21 cellular contexts compared by ENCODE assay signal in genomic region chr14:56061051-56061450, GRCh38. TPM values are rescaled to one million over a fixed set of nuclear protein-coding genes. Genes with fewer than 3 reads are reported as not detected.
A peak's percentile ranks its signal among the peaks of the same experiment; 100 is the strongest.
DNase-seq lines count a peak whose midpoint lies in the region; ATAC-seq, FAIRE-seq and TF ChIP-seq lines count a peak whose summit lies in the region.
"Had no signal": no experiment of that assay in that cellular context is flagged by ENCODE, and none has a peak within 500 bp of the region (broad histone marks: within the 10 kb centered on the region; RNA-seq: fewer than 3 reads in every experiment).

No MANE protein-coding gene starts in this region.

- TF ChIP-seq CTCF in MCF 10A (IDR thresholded peaks at IDR 0.05; ENCODE audit: unreplicated experiment) (no peak), mammary epithelial cell (conservative IDR thresholded peaks at IDR 0.05 in 1 of 2, IDR thresholded peaks at IDR 0.05 in 1 of 2; ENCODE audit: extremely low read depth in 1 of 2, insufficient read depth in 1 of 2, low read depth in 1 of 2, low read length in 2 of 2) (no peak), bronchial epithelial cell (IDR thresholded peaks at IDR 0.05; ENCODE audit: insufficient read depth, low read length, severe bottlenecking) (no peak), tibial nerve (IDR thresholded peaks at IDR 0.05) (no peak)

- no peaks in the 10 kb centered on the region for H3K9me3 Mint-ChIP-seq in MCF 10A (ENCODE audit: unreplicated experiment)
- H3K9me3 Mint-ChIP-seq: CD4-positive, alpha-beta memory T cell had no signal

- peak; percentile 16 for DNase-seq in MCF 10A (ENCODE audit: unreplicated experiment)
- DNase-seq in mammary epithelial cell: no peak
- DNase-seq in bronchial epithelial cell (ENCODE audit: low read depth): peak; percentile 34
- DNase-seq in iris pigment epithelial cell (ENCODE audit: low read depth): peak; percentile 12
- DNase-seq in small intestine: peak; percentile 62
- no peak for DNase-seq in erythroblast (lab: John Stamatoyannopoulos, UW)
- no peak for DNase-seq in tibial nerve (ENCODE audit: low spot score in 2 of 2)
- DNase-seq: C1 segment of cervical spinal cord; Calu3; CD4-positive, alpha-beta memory T cell; COR-L47; DMS53; DMS79 treated with DMSO at 0.1 percent for 48 hours; GF-D8; GOT3 had no signal

- CTCF ChIA-PET in MCF 10A (lab: Yijun Ruan, JAX) (no interaction called here), mammary epithelial cell (lab: Charles Lee; ENCODE audit: low non-redundant PET) (no interaction called here)

- H3K27ac Mint-ChIP-seq in MCF 10A (ENCODE audit: low read depth, unreplicated experiment): no peak overlapping the region
- H3K27ac Mint-ChIP-seq: CD4-positive, alpha-beta memory T cell had no signal

- no peak for TF ChIP-seq EP300 in tibial nerve (IDR thresholded peaks at IDR 0.05)

- no peak overlapping the region for H2AFZ ChIP-seq in mammary epithelial cell (ENCODE audit: low read depth, low read length)

- WGBS in mammary epithelial cell (ENCODE audit: low coverage, missing lambda C conversion rate): 44% methylated on average over 4 of the region's 4 CpGs
- WGBS in small intestine, 3 donors: 65 to 69% (median 65%) methylated on average over 4 of the region's 4 CpGs
- 56 to 67% methylated on average over 4 of the region's 4 CpGs for WGBS in tibial nerve, 2 donors

- no peaks in the 10 kb centered on the region for H3K4me1 ChIP-seq in mammary epithelial cell (ENCODE audit: insufficient read depth, low read length)
- no peaks in the 10 kb centered on the region for H3K4me1 ChIP-seq in small intestine (ENCODE audit: control insufficient read depth in 2 of 2, insufficient read depth in 1 of 2, low read depth in 1 of 2, low read length in 1 of 2)
- H3K4me1 ChIP-seq in tibial nerve: peaks cover 0 to 11% (median 0%) of the 10 kb centered on the region in 4 donors

- intact Hi-C loops in MCF 10A (cut with micrococcal nuclease): no loop called here
- intact Hi-C loops in mammary epithelial cell (cut with micrococcal nuclease): no loop called here

- no peaks in the 10 kb centered on the region for H3K27me3 ChIP-seq in mammary epithelial cell (ENCODE audit: insufficient read depth, low read length)
- H3K27me3 ChIP-seq in bronchial epithelial cell (ENCODE audit: control insufficient read depth, insufficient read depth, low read length): peaks cover 1% of the 10 kb centered on the region
- no peaks in the 10 kb centered on the region for H3K27me3 ChIP-seq in small intestine (ENCODE audit: control insufficient read depth in 2 of 2, insufficient read depth in 2 of 2, low read length in 2 of 2)
- no peaks in the 10 kb centered on the region for H3K27me3 ChIP-seq in tibial nerve

- no peak overlapping the region for H3K4me3 Mint-ChIP-seq in MCF 10A (ENCODE audit: unreplicated experiment)
- H3K4me3 Mint-ChIP-seq: CD4-positive, alpha-beta memory T cell had no signal

- H3K36me3 ChIP-seq in mammary epithelial cell (ENCODE audit: insufficient read depth, low read length) (no peaks in the 10 kb centered on the region), bronchial epithelial cell (ENCODE audit: control insufficient read depth, insufficient read depth, low read length) (no peaks in the 10 kb centered on the region), small intestine (ENCODE audit: control insufficient read depth in 2 of 2, insufficient read depth in 2 of 2, low read length in 2 of 2) (no peaks in the 10 kb centered on the region), tibial nerve (no peaks in the 10 kb centered on the region)
- H3K36me3 ChIP-seq: HAP-1 had no signal

- no peak overlapping the region for H3K9ac ChIP-seq in mammary epithelial cell (ENCODE audit: insufficient read depth, low read length)

- peaks cover 22% of the 10 kb centered on the region for H3K27me3 Mint-ChIP-seq in MCF 10A (ENCODE audit: insufficient read depth, unreplicated experiment)

- TF ChIP-seq POLR2A in erythroblast (IDR thresholded peaks at IDR 0.05; ENCODE audit: low read length) (no peak), tibial nerve (IDR thresholded peaks at IDR 0.05) (no peak)

- BruUV-seq in MCF 10A (replicated peaks; lab: Mats Ljungman, UMichigan) (no TSS peak), mammary epithelial cell (replicated peaks; lab: Mats Ljungman, UMichigan) (no TSS peak)

- POLR2A ChIA-PET in MCF 10A (lab: Yijun Ruan, JAX): no interaction called here

- no peak overlapping the region for H3K27ac ChIP-seq in mammary epithelial cell (ENCODE audit: insufficient read depth, low read depth, low read length)
- H3K27ac ChIP-seq in small intestine (ENCODE audit: low read depth in 1 of 2, low read length in 1 of 2): no peak overlapping the region
- no peak overlapping the region for H3K27ac ChIP-seq in tibial nerve

- FAIRE-seq in bronchial epithelial cell (lab: Jason Lieb, UNC) (no peak), small intestine (lab: Jason Lieb, UNC) (no peak)
- FAIRE-seq: GM12891, GM18507, H54 had no signal

- no peak overlapping the region for H3K4me3 ChIP-seq in mammary epithelial cell (replicated peaks in 1 of 3; ENCODE audit: insufficient read depth in 1 of 3, low read depth in 2 of 3, low read length in 3 of 3)
- H3K4me3 ChIP-seq in bronchial epithelial cell (ENCODE audit: low read depth, low read length): no peak overlapping the region
- H3K4me3 ChIP-seq in small intestine (ENCODE audit: low read depth in 1 of 2, low read length in 2 of 2): no peak overlapping the region
- H3K4me3 ChIP-seq in tibial nerve: no peak overlapping the region
- H3K4me3 ChIP-seq: HAP-1 had no signal

- dilution Hi-C loops in mammary epithelial cell (cut with HindIII; ENCODE audit: low sequenced_read_pairs): no loop called here

- in situ Hi-C loops in mammary epithelial cell (cut with MboI; ENCODE audit: low sequenced_read_pairs in 2 of 2): no loop called here

- no peak for ATAC-seq in GM21576 (IDR thresholded peaks at IDR 0.05; ENCODE audit: unreplicated experiment)

- no peak overlapping the region for H3K4me2 ChIP-seq in mammary epithelial cell (ENCODE audit: insufficient read depth, low read depth, low read length)

- no peaks in the 10 kb centered on the region for H3K36me3 Mint-ChIP-seq in MCF 10A (ENCODE audit: insufficient read depth, unreplicated experiment)
- H3K36me3 Mint-ChIP-seq: CD4-positive, alpha-beta memory T cell had no signal

- no peaks in the 10 kb centered on the region for H3K4me1 Mint-ChIP-seq in MCF 10A (ENCODE audit: insufficient read depth, unreplicated experiment)
- H3K4me1 Mint-ChIP-seq: CD4-positive, alpha-beta memory T cell had no signal

- no peaks in the 10 kb centered on the region for H3K79me2 ChIP-seq in mammary epithelial cell (ENCODE audit: insufficient read depth, low read length)

- H3K9me3 ChIP-seq in mammary epithelial cell (replicated peaks; ENCODE audit: insufficient read depth, low read length): no peaks in the 10 kb centered on the region
- no peaks in the 10 kb centered on the region for H3K9me3 ChIP-seq in small intestine (ENCODE audit: control insufficient read depth, low read depth)
- H3K9me3 ChIP-seq in tibial nerve: no peaks in the 10 kb centered on the region
- H3K9me3 ChIP-seq: HAP-1 had no signal

- no peaks in the 10 kb centered on the region for H4K20me1 ChIP-seq in mammary epithelial cell (ENCODE audit: insufficient read depth, low read length)

RNA-seq across cellular contexts. Expression of gene PELI2, which starts 57.2 kb away (rescaled TPM):
- total RNA-seq in MCF 10A (2022) (0.19 and 0.34 TPM in 2 replicates), mammary epithelial cell (under 1 TPM in 1 of 2 donors, not detected in 1; 0.33 TPM), bronchial epithelial cell (1.7 and 2.1 TPM in 2 replicates), tibial nerve (10 to 100 TPM; 20.1 to 42.3 (median 35.1) TPM)
- polyA plus RNA-seq in mammary epithelial cell (not detected), small intestine (1 to 10 TPM; 4.4 to 9.7 (median 8.1) TPM)
- not detected for polyA minus RNA-seq in mammary epithelial cell
- total RNA-seq: A172 had no signal

Comparison
In these comparisons a context has a peak if more than half of its experiments do, and no peak if none do; other contexts are left out.
1. DNase-seq: peak in MCF 10A (single experiment), bronchial epithelial cell (single experiment), iris pigment epithelial cell (single experiment) and small intestine (single experiment); none in mammary epithelial cell (single experiment), erythroblast (0 of 2) and tibial nerve (0 of 2).